Comparison of ENCODE assay signal across 33 cellular contexts in genomic region chr15:34790121-34790520, GRCh38. TPM values are rescaled to one million over a fixed set of nuclear protein-coding genes. Genes with fewer than 3 reads are reported as not detected.
"Had no signal": no experiment of that assay in that cellular context is flagged by ENCODE, and none has a peak within 500 bp of the region (broad histone marks: within the 10 kb centered on the region; RNA-seq: fewer than 3 reads in every experiment).

No MANE protein-coding gene starts in this region.

- H2AFZ ChIP-seq: hepatocyte, neural progenitor cell, parathyroid adenoma had no signal

- H3K4me2 ChIP-seq: hepatocyte, neural progenitor cell, smooth muscle cell had no signal

- H3K9ac ChIP-seq: neural progenitor cell, parathyroid adenoma had no signal

- H3K4me3 ChIP-seq: hepatocyte, lower lobe of right lung, neural progenitor cell, psoas muscle, right lobe of liver, smooth muscle cell, suprapubic skin, thoracic aorta, tibial artery, uterus had no signal

- H3K27me3 ChIP-seq: tibial artery, uterus had no signal

- H3K9me3 ChIP-seq: heart right ventricle, lower lobe of right lung, neutrophil, psoas muscle, right lobe of liver, suprapubic skin, thoracic aorta, tibial artery, uterus had no signal

- H3K79me2 ChIP-seq: hepatocyte, parathyroid adenoma had no signal

- H3K4me1 ChIP-seq: lower lobe of right lung, uterus had no signal

- H3K27ac ChIP-seq: hepatocyte, lower lobe of right lung, neural progenitor cell, neutrophil, parathyroid adenoma, psoas muscle, right lobe of liver, suprapubic skin, thoracic aorta, tibial artery, uterus had no signal

- ATAC-seq: lower lobe of right lung; naive thymus-derived CD8-positive, alpha-beta T cell; psoas muscle; right lobe of liver; stimulated activated memory B cell treated with anti-CD40 and anti-IgM and Interleukin-4, amounts not matched to agents 10 μg/mL and 1 μg/mL and 100 μg/mL, for 72 hours had no signal

- DNase-seq: glutamatergic neuron; heart right ventricle; lower lobe of right lung; mammary epithelial cell; mesenchymal stem cell; naive thymus-derived CD8-positive, alpha-beta T cell; nephron progenitor cell; occipital lobe; psoas muscle; right lobe of liver; stimulated activated CD4-positive, alpha-beta T cell treated with anti-CD3 and anti-CD28 coated beads, Interleukin-1b, Interleukin-23, amount 100 ng/mL, for 48 hours; stimulated activated CD4-positive, alpha-beta T cell treated with anti-CD3 and anti-CD28 coated beads, Interleukin-2, amount 100 ng/mL, for 48 hours; stimulated activated CD4-positive, alpha-beta T cell treated with anti-CD3 and anti-CD28 coated beads, Interleukin-4, amount 100 ng/mL, for 4 hours; stimulated activated CD8-positive, alpha-beta memory T cell treated with anti-CD3 and anti-CD28 coated beads, Interleukin-4, amount 100 ng/mL, for 48 hours; tibial artery; uterus had no signal

- H3K36me3 ChIP-seq: lower lobe of right lung, neural progenitor cell, neutrophil, right lobe of liver, suprapubic skin, thoracic aorta, uterus had no signal

RNA-seq across cellular contexts. Expression of gene ACTC1, which starts 5.2 kb away (rescaled TPM):
- total RNA-seq: kidney epithelial cell; mammary epithelial cell; mononuclear cell; naive thymus-derived CD8-positive, alpha-beta T cell had no signal
- polyA plus RNA-seq: naive thymus-derived CD8-positive, alpha-beta T cell had no signal

RNA-seq across cellular contexts. Expression of gene GJD2, which starts 35.3 kb away (rescaled TPM):
- total RNA-seq: kidney epithelial cell; liver; lower lobe of right lung; mammary epithelial cell; mesothelial cell of epicardium; mononuclear cell; naive thymus-derived CD8-positive, alpha-beta T cell; osteocyte; posterior vena cava; psoas muscle; right lobe of liver; skeletal muscle tissue; smooth muscle cell; subcutaneous adipose tissue; thoracic aorta; ureter had no signal
- polyA plus RNA-seq: hepatocyte; liver; mammary epithelial cell; naive thymus-derived CD8-positive, alpha-beta T cell; psoas muscle; smooth muscle cell had no signal
